Comparison of ENCODE assay signal across 13 cellular contexts in genomic region chr17:67578058-67578457, GRCh38.
DNase-seq lines count a peak whose midpoint lies in the region; ATAC-seq, FAIRE-seq and TF ChIP-seq lines count a peak whose summit lies in the region.
"Had no signal": no experiment of that assay in that cellular context is flagged by ENCODE, and none has a peak within 500 bp of the region (broad histone marks: within the 10 kb centered on the region; RNA-seq: fewer than 3 reads in every experiment).

No MANE protein-coding gene starts in this region.

- peaks cover 10% of the 10 kb centered on the region for H3K36me3 Mint-ChIP-seq in WTC11

- no peak overlapping the region for H3K4me3 Mint-ChIP-seq in WTC11

- no peak overlapping the region for H2AFZ ChIP-seq in SK-N-SH (ENCODE audit: low read depth)

- H3K9ac ChIP-seq in SK-N-SH, result no peak overlapping the region

- H3K9me3 ChIP-seq in SK-N-SH (no peaks in the 10 kb centered on the region), small intestine (ENCODE audit: control insufficient read depth, low read depth) (no peaks in the 10 kb centered on the region), psoas muscle (no peaks in the 10 kb centered on the region)

- no peaks in the 10 kb centered on the region for H3K9me3 Mint-ChIP-seq in WTC11

- TF ChIP-seq RAD21 in SK-N-SH (IDR thresholded peaks at IDR 0.05; ENCODE audit: low read length), result no peak

- CTCF ChIA-PET in WTC11 (lab: Charles Lee), result interaction anchor here (2.1 kb wide), 1 partner anchor 199 kb away, joined by 5 read pairs; no protein-coding TSS in a partner anchor
- CTCF ChIA-PET in SK-N-SH (lab: Yijun Ruan, JAX), result interaction anchor here (0.7 to 1.7 kb wide), 3 partner anchors 10 to 102 kb away, joined by 3 to 7 read pairs (median 4); no protein-coding TSS in a partner anchor

- H3K27ac ChIP-seq in SK-N-SH (ENCODE audit: low read depth in 2 of 2, low read length in 1 of 2) (no peak overlapping the region), small intestine (ENCODE audit: low read depth in 1 of 2, low read length in 1 of 2) (peak overlapping the region in 1 of 2 donors; percentile 17), psoas muscle (no peak overlapping the region)

- H3K4me1 Mint-ChIP-seq in WTC11, result peaks cover 18% of the 10 kb centered on the region

- TF ChIP-seq EP300 in SK-N-SH (IDR thresholded peaks at IDR 0.05; ENCODE audit: borderline replicate concordance in 1 of 2, low read depth in 1 of 2, low read length in 1 of 2), result no peak

- H3K27me3 Mint-ChIP-seq in WTC11 (ENCODE audit: low read depth), result no peaks in the 10 kb centered on the region

- POLR2A ChIA-PET in WTC11 (lab: Charles Lee) (no interaction called here), SK-N-SH (lab: Yijun Ruan, JAX) (no interaction called here)

- H3K27ac Mint-ChIP-seq in WTC11, result peak overlapping the region; percentile 83

- H3K27me3 ChIP-seq in SK-N-SH (ENCODE audit: insufficient read depth), result no peaks in the 10 kb centered on the region
- H3K27me3 ChIP-seq in small intestine (ENCODE audit: control insufficient read depth in 2 of 2, insufficient read depth in 2 of 2, low read length in 2 of 2), result no peaks in the 10 kb centered on the region
- H3K27me3 ChIP-seq in psoas muscle (ENCODE audit: insufficient read depth in 3 of 3, low read length in 2 of 3), result no peaks in the 10 kb centered on the region

- H3K4me2 ChIP-seq in SK-N-SH, result no peak overlapping the region

- no peaks in the 10 kb centered on the region for H3F3A ChIP-seq in SK-N-SH (replicated peaks; ENCODE audit: insufficient read depth)

- intact Hi-C loops in psoas muscle (cut with DNase I), result no loop called here

- no peak overlapping the region for H3K4me3 ChIP-seq in SK-N-SH (ENCODE audit: low read depth in 2 of 2, low read length in 1 of 2)
- no peak overlapping the region for H3K4me3 ChIP-seq in small intestine (ENCODE audit: low read depth in 1 of 2, low read length in 2 of 2)
- H3K4me3 ChIP-seq in psoas muscle, result no peak overlapping the region

- no peak for FAIRE-seq in small intestine (lab: Jason Lieb, UNC)
- FAIRE-seq: urothelium cell line had no signal

- no peaks in the 10 kb centered on the region for H3K9me2 ChIP-seq in SK-N-SH

- H4K20me1 ChIP-seq in SK-N-SH (ENCODE audit: insufficient read depth), result no peaks in the 10 kb centered on the region

- H3K79me2 ChIP-seq in SK-N-SH (ENCODE audit: insufficient read depth), result no peaks in the 10 kb centered on the region

- no peak for TF ChIP-seq CTCF in WTC11 (IDR thresholded peaks at IDR 0.05)
- TF ChIP-seq CTCF in SK-N-SH (IDR thresholded peaks at IDR 0.05), result no peak
- TF ChIP-seq CTCF in psoas muscle (IDR thresholded peaks at IDR 0.05), result no peak

- H3K36me3 ChIP-seq in SK-N-SH (replicated peaks in 1 of 2; ENCODE audit: control insufficient read depth in 1 of 2, insufficient read depth in 2 of 2, low read length in 1 of 2) (peaks cover 0 to 10% of the 10 kb centered on the region in 2 experiments), small intestine (ENCODE audit: control insufficient read depth in 2 of 2, insufficient read depth in 2 of 2, low read length in 2 of 2) (peaks cover 0 to 2% of the 10 kb centered on the region in 2 donors), psoas muscle (ENCODE audit: insufficient read depth in 1 of 2, low read depth in 1 of 2) (no peaks in the 10 kb centered on the region)

- peaks cover 0 to 12% of the 10 kb centered on the region in 2 experiments; a peak in 1 of 4 replicates for H3K4me1 ChIP-seq in SK-N-SH (ENCODE audit: control insufficient read depth in 1 of 2, insufficient read depth in 2 of 2, low read depth in 1 of 2, low read length in 1 of 2)
- H3K4me1 ChIP-seq in small intestine (ENCODE audit: control insufficient read depth in 2 of 2, insufficient read depth in 1 of 2, low read depth in 1 of 2, low read length in 1 of 2), result peaks cover 0 to 2% of the 10 kb centered on the region in 2 donors
- H3K4me1 ChIP-seq in psoas muscle, result no peaks in the 10 kb centered on the region

- peak; percentile 10 for DNase-seq in ELF-1 (ENCODE audit: low read depth, low spot score)
- no peak for DNase-seq in WTC11 (ENCODE audit: low spot score)
- peak; percentile 50 for DNase-seq in islet precursor cell
- no peak for DNase-seq in ecto neural progenitor cell (ENCODE audit: low spot score)
- no peak for DNase-seq in SK-N-SH
- DNase-seq in small intestine, result no peak
- no peak for DNase-seq in psoas muscle
- DNase-seq: midbrain, NCI-H1436, NCI-H524, RPMI8226 had no signal

- 91% methylated on average over 7 of the region's 7 CpGs for WGBS in SK-N-SH (ENCODE audit: low lambda C conversion rate)
- 77 to 87% (median 78%) methylated on average over 7 of the region's 7 CpGs for WGBS in small intestine, 3 donors
- 62 to 67% (median 65%) methylated on average over 7 of the region's 7 CpGs for WGBS in psoas muscle, 3 donors

- ATAC-seq in GM21737 (IDR thresholded peaks at IDR 0.05; ENCODE audit: unreplicated experiment), result peak; percentile 28
- peak; percentile 48 for ATAC-seq in WTC11
- no peak for ATAC-seq in psoas muscle

TF ChIP-seq in WTC11, 78 proteins besides CTCF, POLR2A, EP300 and RAD21:
- no peak for TF ChIP-seq NR3C1 (CRISPR knock-in tag; conservative IDR thresholded peaks at IDR 0.05; ENCODE audit: low read depth)
- TF ChIP-seq ZNF425 (CRISPR knock-in tag; conservative IDR thresholded peaks at IDR 0.05), result no peak
- no peak for TF ChIP-seq SMAD3 (CRISPR knock-in tag; IDR thresholded peaks at IDR 0.05; ENCODE audit: borderline replicate concordance)
- TF ChIP-seq NFE2L1 (CRISPR knock-in tag; IDR thresholded peaks at IDR 0.05), result no peak
- no peak for TF ChIP-seq ESRRA (CRISPR knock-in tag; IDR thresholded peaks at IDR 0.05; ENCODE audit: borderline replicate concordance)
- TF ChIP-seq HMGA2 (CRISPR knock-in tag; IDR thresholded peaks at IDR 0.05), result 0 out of 2 replicates have a peak, but pooled peaks have one; percentile 4

TF ChIP-seq in SK-N-SH, 30 proteins besides CTCF, POLR2A, EP300 and RAD21:
- TF ChIP-seq, protein P1, sequence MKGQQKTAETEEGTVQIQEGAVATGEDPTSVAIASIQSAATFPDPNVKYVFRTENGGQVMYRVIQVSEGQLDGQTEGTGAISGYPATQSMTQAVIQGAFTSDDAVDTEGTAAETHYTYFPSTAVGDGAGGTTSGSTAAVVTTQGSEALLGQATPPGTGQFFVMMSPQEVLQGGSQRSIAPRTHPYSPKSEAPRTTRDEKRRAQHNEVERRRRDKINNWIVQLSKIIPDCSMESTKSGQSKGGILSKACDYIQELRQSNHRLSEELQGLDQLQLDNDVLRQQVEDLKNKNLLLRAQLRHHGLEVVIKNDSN (IDR thresholded peaks at IDR 0.05; ENCODE audit: borderline replicate concordance, low read depth), result no peak
- TF ChIP-seq JUND (IDR thresholded peaks at IDR 0.05) (no peak), TAF1 (IDR thresholded peaks at IDR 0.05; ENCODE audit: borderline replicate concordance, low read depth, low read length) (no peak), GATA2 (CRISPR knock-in tag; IDR thresholded peaks at IDR 0.05) (no peak), GABPA (IDR thresholded peaks at IDR 0.05; ENCODE audit: low read depth) (no peak), MXI1 (IDR thresholded peaks at IDR 0.05; ENCODE audit: low read depth, low read length) (no peak), SMC3 (IDR thresholded peaks at IDR 0.05; ENCODE audit: low read depth, low read length) (no peak), FOXJ3 (CRISPR knock-in tag; IDR thresholded peaks at IDR 0.05) (no peak), YY1 (IDR thresholded peaks at IDR 0.05; ENCODE audit: low read depth) (no peak), POLR2AphosphoS5 (IDR thresholded peaks at IDR 0.05; ENCODE audit: low read depth, low read length) (no peak), NFIC (IDR thresholded peaks at IDR 0.05; ENCODE audit: borderline replicate concordance) (no peak), MEF2A (IDR thresholded peaks at IDR 0.05; ENCODE audit: borderline replicate concordance, low read depth) (no peak), EZH2phosphoT487 (IDR thresholded peaks at IDR 0.05; ENCODE audit: borderline replicate concordance, low read depth) (no peak), NRF1 (IDR thresholded peaks at IDR 0.05; ENCODE audit: low read depth, low read length) (no peak)
- TF ChIP-seq, protein P2, sequence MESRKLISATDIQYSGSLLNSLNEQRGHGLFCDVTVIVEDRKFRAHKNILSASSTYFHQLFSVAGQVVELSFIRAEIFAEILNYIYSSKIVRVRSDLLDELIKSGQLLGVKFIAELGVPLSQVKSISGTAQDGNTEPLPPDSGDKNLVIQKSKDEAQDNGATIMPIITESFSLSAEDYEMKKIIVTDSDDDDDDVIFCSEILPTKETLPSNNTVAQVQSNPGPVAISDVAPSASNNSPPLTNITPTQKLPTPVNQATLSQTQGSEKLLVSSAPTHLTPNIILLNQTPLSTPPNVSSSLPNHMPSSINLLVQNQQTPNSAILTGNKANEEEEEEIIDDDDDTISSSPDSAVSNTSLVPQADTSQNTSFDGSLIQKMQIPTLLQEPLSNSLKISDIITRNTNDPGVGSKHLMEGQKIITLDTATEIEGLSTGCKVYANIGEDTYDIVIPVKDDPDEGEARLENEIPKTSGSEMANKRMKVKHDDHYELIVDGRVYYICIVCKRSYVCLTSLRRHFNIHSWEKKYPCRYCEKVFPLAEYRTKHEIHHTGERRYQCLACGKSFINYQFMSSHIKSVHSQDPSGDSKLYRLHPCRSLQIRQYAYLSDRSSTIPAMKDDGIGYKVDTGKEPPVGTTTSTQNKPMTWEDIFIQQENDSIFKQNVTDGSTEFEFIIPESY (IDR thresholded peaks at IDR 0.05; ENCODE audit: borderline replicate concordance, low read depth), result no peak
- TF ChIP-seq, protein P3, sequence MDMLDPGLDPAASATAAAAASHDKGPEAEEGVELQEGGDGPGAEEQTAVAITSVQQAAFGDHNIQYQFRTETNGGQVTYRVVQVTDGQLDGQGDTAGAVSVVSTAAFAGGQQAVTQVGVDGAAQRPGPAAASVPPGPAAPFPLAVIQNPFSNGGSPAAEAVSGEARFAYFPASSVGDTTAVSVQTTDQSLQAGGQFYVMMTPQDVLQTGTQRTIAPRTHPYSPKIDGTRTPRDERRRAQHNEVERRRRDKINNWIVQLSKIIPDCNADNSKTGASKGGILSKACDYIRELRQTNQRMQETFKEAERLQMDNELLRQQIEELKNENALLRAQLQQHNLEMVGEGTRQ (IDR thresholded peaks at IDR 0.05; ENCODE audit: borderline replicate concordance, low read depth, low read length), result no peak
- TF ChIP-seq, protein P4, sequence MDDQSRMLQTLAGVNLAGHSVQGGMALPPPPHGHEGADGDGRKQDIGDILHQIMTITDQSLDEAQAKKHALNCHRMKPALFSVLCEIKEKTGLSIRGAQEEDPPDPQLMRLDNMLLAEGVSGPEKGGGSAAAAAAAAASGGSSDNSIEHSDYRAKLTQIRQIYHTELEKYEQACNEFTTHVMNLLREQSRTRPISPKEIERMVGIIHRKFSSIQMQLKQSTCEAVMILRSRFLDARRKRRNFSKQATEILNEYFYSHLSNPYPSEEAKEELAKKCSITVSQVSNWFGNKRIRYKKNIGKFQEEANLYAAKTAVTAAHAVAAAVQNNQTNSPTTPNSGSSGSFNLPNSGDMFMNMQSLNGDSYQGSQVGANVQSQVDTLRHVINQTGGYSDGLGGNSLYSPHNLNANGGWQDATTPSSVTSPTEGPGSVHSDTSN (IDR thresholded peaks at IDR 0.05), result no peak
TF ChIP-seq in SK-N-SH: peak in this region for 0.

Comparison
In these comparisons a context has a peak if more than half of its experiments do, and no peak if none do; other contexts are left out.
1. DNase-seq: peak in ELF-1 (single experiment) and islet precursor cell (single experiment); none in WTC11 (single experiment), ecto neural progenitor cell (single experiment), SK-N-SH (single experiment), small intestine (single experiment) and psoas muscle (0 of 2).
2. ATAC-seq: peak in GM21737 (single experiment) and WTC11 (single experiment); none in psoas muscle (0 of 4).